34 cellular contexts compared by ENCODE assay signal in the genomic region with DNA sequence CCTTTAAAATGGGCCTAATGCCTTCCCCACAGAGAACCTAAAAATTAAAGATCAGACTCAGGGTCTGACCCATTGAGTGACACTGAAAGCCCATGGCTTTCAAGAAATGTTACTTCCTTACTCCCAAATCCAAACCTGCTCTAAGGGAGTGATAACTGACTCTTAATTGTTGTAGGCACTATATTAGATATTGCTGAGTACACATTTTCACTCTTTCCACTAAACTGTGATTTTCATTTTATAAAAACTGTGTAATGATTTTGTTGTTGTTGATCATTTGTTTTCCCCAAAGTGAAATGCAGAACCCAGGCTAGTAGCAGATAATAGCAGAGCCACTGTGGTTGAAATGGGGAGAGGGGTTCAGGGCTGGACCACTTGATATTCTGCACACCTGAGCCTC.
DNase-seq lines count a peak whose midpoint lies in the region; ATAC-seq, FAIRE-seq and TF ChIP-seq lines count a peak whose summit lies in the region.
"Had no signal": no experiment of that assay in that cellular context is flagged by ENCODE, and none has a peak within 500 bp of the region (broad histone marks: within the 10 kb centered on the region; RNA-seq: fewer than 3 reads in every experiment).

No MANE protein-coding gene starts in this region.

- H3K9me3 ChIP-seq in HepG2 (ENCODE audit: low read length): peaks cover 23% of the 10 kb centered on the region
- no peaks in the 10 kb centered on the region for H3K9me3 ChIP-seq in right lobe of liver
- H3K9me3 ChIP-seq in A549: peaks cover 3% of the 10 kb centered on the region; the same call in 2 of the 3 replicates
- H3K9me3 ChIP-seq in IMR-90 (ENCODE audit: control insufficient read depth, insufficient read depth, low read length): no peaks in the 10 kb centered on the region
- no peaks in the 10 kb centered on the region; the same call in none of the 2 replicates for H3K9me3 ChIP-seq in K562 (replicated peaks; ENCODE audit: control insufficient read depth, insufficient read depth, low read depth, low read length)
- no peaks in the 10 kb centered on the region for H3K9me3 ChIP-seq in mucosa of descending colon
- H3K9me3 ChIP-seq: BE2C, Caco-2 had no signal

- CTCF ChIA-PET in HepG2 (lab: Yijun Ruan, JAX; ENCODE audit: low intra/inter-chr PET ratio, low total read pairs) (no interaction called here), A549 (lab: Yijun Ruan, JAX) (no interaction called here), IMR-90 (lab: Yijun Ruan, JAX) (no interaction called here), K562 (lab: Yijun Ruan, JAX; ENCODE audit: low intra/inter-chr PET ratio) (no interaction called here)

- FAIRE-seq in HepG2 (lab: Jason Lieb, UNC): no peak
- no peak for FAIRE-seq in A549 (lab: Jason Lieb, UNC)
- FAIRE-seq in K562 (lab: Jason Lieb, UNC): no peak
- FAIRE-seq: A204.1, D721Med had no signal

- H3K79me2 ChIP-seq in HepG2 (ENCODE audit: insufficient read depth, low read length): no peaks in the 10 kb centered on the region
- H3K79me2 ChIP-seq in K562 (ENCODE audit: control insufficient read depth, insufficient read depth, low read length): no peaks in the 10 kb centered on the region

- no peak overlapping the region for H3K23ac ChIP-seq in IMR-90 (ENCODE audit: low read depth, low read length)

- no peaks in the 10 kb centered on the region for H3K79me1 ChIP-seq in IMR-90 (ENCODE audit: low read depth in 1 of 2, low read length in 2 of 2)

- no peak overlapping the region for H3K14ac ChIP-seq in IMR-90 (replicated peaks; ENCODE audit: low read depth, low read length)

- no peaks in the 10 kb centered on the region for H3K36me3 ChIP-seq in HepG2 (replicated peaks in 1 of 2; ENCODE audit: control insufficient read depth in 1 of 2, insufficient read depth in 2 of 2, low read length in 2 of 2)
- no peaks in the 10 kb centered on the region for H3K36me3 ChIP-seq in right lobe of liver
- H3K36me3 ChIP-seq in IMR-90 (ENCODE audit: control insufficient read depth, insufficient read depth, low read length): no peaks in the 10 kb centered on the region
- no peaks in the 10 kb centered on the region for H3K36me3 ChIP-seq in K562 (ENCODE audit: control insufficient read depth, insufficient read depth, low read length)
- H3K36me3 ChIP-seq in mucosa of descending colon (ENCODE audit: low read depth): no peaks in the 10 kb centered on the region
- H3K36me3 ChIP-seq: BE2C; BLaER1; BLaER1 treated with 17β-estradiol and CSF1 and Interleukin-3, amounts not matched to agents 10 nM and 100 nM had no signal

- no peak overlapping the region for H3K27ac ChIP-seq in HepG2 (ENCODE audit: extremely low read length, insufficient read depth, low read length)
- no peak overlapping the region for H3K27ac ChIP-seq in right lobe of liver
- no peak overlapping the region for H3K27ac ChIP-seq in A549
- H3K27ac ChIP-seq in IMR-90 (ENCODE audit: insufficient read depth, low read length): no peak overlapping the region
- H3K27ac ChIP-seq in K562 (ENCODE audit: extremely low read depth, low read depth, low read length): no peak overlapping the region
- H3K27ac ChIP-seq: 22Rv1; BLaER1; BLaER1 treated with 17β-estradiol and CSF1 and Interleukin-3, amounts not matched to agents 10 nM and 100 nM; C4-2B had no signal

- no peak overlapping the region for H2BK5ac ChIP-seq in IMR-90 (ENCODE audit: low read depth, low read length, poor library complexity, severe bottlenecking)

- no peaks in the 10 kb centered on the region for H3K27me3 ChIP-seq in HepG2 (ENCODE audit: control insufficient read depth in 1 of 2, insufficient read depth in 2 of 2, low read length in 2 of 2)
- no peaks in the 10 kb centered on the region for H3K27me3 ChIP-seq in right lobe of liver
- H3K27me3 ChIP-seq in IMR-90 (ENCODE audit: control insufficient read depth, insufficient read depth, low read length): no peaks in the 10 kb centered on the region
- no peaks in the 10 kb centered on the region for H3K27me3 ChIP-seq in K562 (ENCODE audit: control insufficient read depth in 2 of 2, insufficient read depth in 2 of 2, low read length in 2 of 2)
- H3K27me3 ChIP-seq: BE2C; BLaER1; BLaER1 treated with 17β-estradiol and CSF1 and Interleukin-3, amounts not matched to agents 10 nM and 100 nM had no signal

- H2AK9ac ChIP-seq in IMR-90 (replicated peaks; ENCODE audit: low read depth, low read length, poor library complexity): no peak overlapping the region

- H2BK20ac ChIP-seq in IMR-90 (ENCODE audit: low read depth, low read length): no peak overlapping the region

- no peaks in the 10 kb centered on the region for H3K9me1 ChIP-seq in IMR-90 (ENCODE audit: insufficient read depth, low read length)
- H3K9me1 ChIP-seq in K562 (ENCODE audit: control insufficient read depth, insufficient read depth, low read length): no peaks in the 10 kb centered on the region

- H3K4ac ChIP-seq in IMR-90 (ENCODE audit: low read depth, low read length): no peak overlapping the region

- TF ChIP-seq RAD21 in HepG2 (CRISPR knock-in tag; IDR thresholded peaks at IDR 0.05): no peak
- no peak for TF ChIP-seq RAD21 in A549 (conservative IDR thresholded peaks at IDR 0.05 in 1 of 2, IDR thresholded peaks at IDR 0.05 in 1 of 2)
- TF ChIP-seq RAD21 in IMR-90 (IDR thresholded peaks at IDR 0.05; ENCODE audit: low read length): no peak
- no peak for TF ChIP-seq RAD21 in K562 (CRISPR knock-in tag; conservative IDR thresholded peaks at IDR 0.05 in 1 of 2, IDR thresholded peaks at IDR 0.05 in 1 of 2)

- TF ChIP-seq POLR2A in HepG2 (IDR thresholded peaks at IDR 0.05; ENCODE audit: insufficient read depth in 1 of 2, low read depth in 2 of 2, low read length in 2 of 2) (no peak), right lobe of liver (IDR thresholded peaks at IDR 0.05) (no peak), A549 (IDR thresholded peaks at IDR 0.05; ENCODE audit: low read length) (no peak), IMR-90 (IDR thresholded peaks at IDR 0.05; ENCODE audit: low read depth, low read length) (no peak), K562 (conservative IDR thresholded peaks at IDR 0.05) (no peak)

- BruUV-seq in HepG2 (replicated peaks; lab: Mats Ljungman, UMichigan) (no TSS peak), IMR-90 (replicated peaks; lab: Mats Ljungman, UMichigan) (no TSS peak), K562 (replicated peaks; lab: Mats Ljungman, UMichigan) (no TSS peak)

- H2AK5ac ChIP-seq in IMR-90 (ENCODE audit: low read depth, low read length): no peak overlapping the region

- H2BK120ac ChIP-seq in IMR-90 (ENCODE audit: low read depth, low read length): no peak overlapping the region

- no peak overlapping the region for H4K91ac ChIP-seq in IMR-90 (ENCODE audit: insufficient read depth, low read depth, low read length)

- intact Hi-C loops in HepG2 (cut with micrococcal nuclease; ENCODE audit: unreplicated experiment) (no loop called here), right lobe of liver (cut with DNase I) (no loop called here), IMR-90 (cut with micrococcal nuclease) (no loop called here), K562 (cut with micrococcal nuclease) (no loop called here), mucosa of descending colon (cut with DNase I, micrococcal nuclease) (no loop called here)

- H3K56ac ChIP-seq in IMR-90 (ENCODE audit: extremely low read depth, insufficient read depth, low read length): no peak overlapping the region

- H2BK15ac ChIP-seq in IMR-90 (ENCODE audit: low read depth, low read length): no peak overlapping the region

- H2AFZ ChIP-seq in HepG2 (ENCODE audit: low read length) (no peak overlapping the region), IMR-90 (replicated peaks; ENCODE audit: low read length, poor library complexity) (no peak overlapping the region), K562 (ENCODE audit: low read depth, low read length) (no peak overlapping the region)

- TF ChIP-seq EP300 in HepG2 (IDR thresholded peaks at IDR 0.05; ENCODE audit: low read depth in 2 of 2, low read length in 2 of 2) (no peak), HepG2 (CRISPR knock-in tag; IDR thresholded peaks at IDR 0.05; ENCODE audit: borderline replicate concordance) (no peak), A549 (IDR thresholded peaks at IDR 0.05) (no peak), K562 (IDR thresholded peaks at IDR 0.05; ENCODE audit: low read length) (no peak)

- POLR2A ChIA-PET in HepG2 (lab: Yijun Ruan, JAX) (no interaction called here), A549 (lab: Yijun Ruan, JAX) (no interaction called here), IMR-90 (lab: Charles Lee; ENCODE audit: unreplicated experiment) (no interaction called here), K562 (lab: Yijun Ruan, JAX) (no interaction called here)

- in situ Hi-C loops in HepG2 (cut with HindIII; ENCODE audit: extremely low pct_ligation_motif_present, low pct_unique_long_range_greater_than_20kb): no loop called here
- in situ Hi-C loops in IMR-90 (cut with MboI; ENCODE audit: low sequenced_read_pairs): no loop called here
- in situ Hi-C loops in K562 (cut with MboI): no loop called here

- TF ChIP-seq CTCF in HepG2 (CRISPR knock-in tag; IDR thresholded peaks at IDR 0.05) (no peak), right lobe of liver (IDR thresholded peaks at IDR 0.05) (no peak), A549 (IDR thresholded peaks at IDR 0.05) (no peak), IMR-90 (conservative IDR thresholded peaks at IDR 0.05; ENCODE audit: low read depth, low read length) (no peak), K562 (IDR thresholded peaks at IDR 0.05 in 2 of 3, conservative IDR thresholded peaks at IDR 0.05 in 1 of 3; ENCODE audit: insufficient read depth in 2 of 3, low read depth in 1 of 3, low read length in 3 of 3) (no peak), mucosa of descending colon (IDR thresholded peaks at IDR 0.05) (no peak)

- DNase-seq in HepG2 (ENCODE audit: low spot score) (no peak), right lobe of liver (no peak), A549 (ENCODE audit: low read depth in 1 of 2, low spot score in 1 of 2) (no peak), IMR-90 (no peak), K562 (ENCODE audit: extremely low read depth in 1 of 4, low spot score in 3 of 4) (no peak), mucosa of descending colon (no peak), COLO668 (lab: John Stamatoyannopoulos, UW; ENCODE audit: unreplicated experiment) (no peak)
- DNase-seq: 8988T; ACHN; AML-193; BE2C; C1 segment of cervical spinal cord; Caco-2; Calu3; CD4-positive, alpha-beta memory T cell; CD4-positive, alpha-beta T cell; CD4-positive, CD25-positive, alpha-beta regulatory T cell; CD8-positive, alpha-beta memory T cell; CD8-positive, alpha-beta T cell; COR-L47; DMS 273 treated with DMSO at 0.1 percent for 48 hours; DMS153; DMS53; DMS79; DMS79 treated with DMSO at 0.1 percent for 48 hours; DND-41; EL had no signal

- H3K9ac ChIP-seq in HepG2 (ENCODE audit: insufficient read depth, low read depth, low read length): no peak overlapping the region
- H3K9ac ChIP-seq in IMR-90 (ENCODE audit: low read depth, low read length): no peak overlapping the region
- H3K9ac ChIP-seq in K562 (ENCODE audit: insufficient read depth in 1 of 2, low read depth in 2 of 2, low read length in 2 of 2): no peak overlapping the region
- H3K9ac ChIP-seq: BLaER1; BLaER1 treated with 17β-estradiol and CSF1 and Interleukin-3, amounts not matched to agents 10 nM and 100 nM had no signal

- no peak overlapping the region for H3K18ac ChIP-seq in IMR-90 (ENCODE audit: low read depth, low read length)

- no peak overlapping the region for H4K8ac ChIP-seq in IMR-90 (ENCODE audit: low read depth in 2 of 2, low read length in 2 of 2)

- H4K20me1 ChIP-seq in HepG2 (ENCODE audit: insufficient read depth, low read length): no peaks in the 10 kb centered on the region
- no peaks in the 10 kb centered on the region for H4K20me1 ChIP-seq in IMR-90 (ENCODE audit: insufficient read depth, low read length)
- H4K20me1 ChIP-seq in K562 (replicated peaks; ENCODE audit: control insufficient read depth, insufficient read depth, low read length): no peaks in the 10 kb centered on the region
- H4K20me1 ChIP-seq: BLaER1; BLaER1 treated with 17β-estradiol and CSF1 and Interleukin-3, amounts not matched to agents 10 nM and 100 nM had no signal

- H4K5ac ChIP-seq in IMR-90 (ENCODE audit: low read depth, low read length): no peak overlapping the region

- ATAC-seq in HepG2: no peak
- ATAC-seq in right lobe of liver: no peak
- no peak for ATAC-seq in A549
- no peak for ATAC-seq in IMR-90 (ENCODE audit: low read depth)
- ATAC-seq in K562: no peak
- no peak for ATAC-seq in mucosa of descending colon
- no peak for ATAC-seq in GM19035 (IDR thresholded peaks at IDR 0.05; ENCODE audit: unreplicated experiment)
- ATAC-seq: CD8-positive, alpha-beta T cell had no signal

- H3K4me1 ChIP-seq in HepG2 (ENCODE audit: insufficient read depth, low read length) (no peaks in the 10 kb centered on the region), right lobe of liver (no peaks in the 10 kb centered on the region), A549 (no peaks in the 10 kb centered on the region), IMR-90 (ENCODE audit: control insufficient read depth, insufficient read depth, low read length) (no peaks in the 10 kb centered on the region), K562 (replicated peaks in 1 of 2; ENCODE audit: control insufficient read depth in 2 of 2, insufficient read depth in 2 of 2, low read length in 2 of 2) (no peaks in the 10 kb centered on the region), mucosa of descending colon (ENCODE audit: low read depth) (no peaks in the 10 kb centered on the region)
- H3K4me1 ChIP-seq: BE2C, Caco-2 had no signal

- H3K4me2 ChIP-seq in HepG2 (ENCODE audit: low read depth, low read length) (no peak overlapping the region), A549 (no peak overlapping the region), IMR-90 (ENCODE audit: low read depth, low read length) (no peak overlapping the region), K562 (ENCODE audit: insufficient read depth, low read length) (no peak overlapping the region)
- H3K4me2 ChIP-seq: BLaER1; BLaER1 treated with 17β-estradiol and CSF1 and Interleukin-3, amounts not matched to agents 10 nM and 100 nM had no signal

- H3K4me3 ChIP-seq in HepG2 (replicated peaks in 1 of 3; ENCODE audit: insufficient read depth in 1 of 3, low read depth in 2 of 3, low read length in 3 of 3) (no peak overlapping the region), right lobe of liver (no peak overlapping the region), A549 (no peak overlapping the region), IMR-90 (ENCODE audit: insufficient read depth, low read depth, low read length) (no peak overlapping the region), K562 (no peak overlapping the region), mucosa of descending colon (no peak overlapping the region)
- H3K4me3 ChIP-seq: BLaER1; BLaER1 treated with 17β-estradiol and CSF1 and Interleukin-3, amounts not matched to agents 10 nM and 100 nM had no signal

- dilution Hi-C loops in IMR-90 (cut with HindIII; ENCODE audit: low sequenced_read_pairs, unreplicated experiment): no loop called here

Comparison
In these comparisons a context has a peak if more than half of its experiments do, and no peak if none do; other contexts are left out.
1. Of the 241 proteins assayed by ChIP-seq in both HepG2 and K562: peak only in HepG2: MAFK; only in K562: none; in both: MAFF; in neither: 239.